In genomic region chr3:42688016-42688415, GRCh38 we compare ENCODE assay signal across 1 cellular context.
TF ChIP-seq lines count a peak whose summit lies in the region.

No MANE protein-coding gene starts in this region.

TF ChIP-seq in GM23338, 12 proteins besides CTCF, POLR2A, EP300 and RAD21:
- TF ChIP-seq ZNF462 (CRISPR knock-in tag; IDR thresholded peaks at IDR 0.05) = no peak
- no peak for TF ChIP-seq EZH2 (IDR thresholded peaks at IDR 0.05; ENCODE audit: low read depth, unreplicated experiment)
- TF ChIP-seq ZNF114 (CRISPR knock-in tag; IDR thresholded peaks at IDR 0.05) = no peak
- no peak for TF ChIP-seq EZH2phosphoT487 (IDR thresholded peaks at IDR 0.05; ENCODE audit: unreplicated experiment)
- TF ChIP-seq CREB1 (CRISPR knock-in tag; IDR thresholded peaks at IDR 0.05; ENCODE audit: low read depth) = no peak
- no peak for TF ChIP-seq POLR2AphosphoS5 (IDR thresholded peaks at IDR 0.05; ENCODE audit: low read depth)
- TF ChIP-seq ETS1 (IDR thresholded peaks at IDR 0.05) = no peak
- no peak for TF ChIP-seq NANOG (IDR thresholded peaks at IDR 0.05; ENCODE audit: borderline replicate concordance)
- no peak for TF ChIP-seq STAT1 (IDR thresholded peaks at IDR 0.05; ENCODE audit: unreplicated experiment)
- no peak for TF ChIP-seq ZNF331 (CRISPR knock-in tag; IDR thresholded peaks at IDR 0.05; ENCODE audit: low read depth)
- TF ChIP-seq REST (IDR thresholded peaks at IDR 0.05; ENCODE audit: unreplicated experiment) = no peak
- TF ChIP-seq JUNB (IDR thresholded peaks at IDR 0.05; ENCODE audit: unreplicated experiment) = no peak
TF ChIP-seq in GM23338: peak in this region for 0.
